ENCODE assay signal across 8 cellular contexts in the genomic region with DNA sequence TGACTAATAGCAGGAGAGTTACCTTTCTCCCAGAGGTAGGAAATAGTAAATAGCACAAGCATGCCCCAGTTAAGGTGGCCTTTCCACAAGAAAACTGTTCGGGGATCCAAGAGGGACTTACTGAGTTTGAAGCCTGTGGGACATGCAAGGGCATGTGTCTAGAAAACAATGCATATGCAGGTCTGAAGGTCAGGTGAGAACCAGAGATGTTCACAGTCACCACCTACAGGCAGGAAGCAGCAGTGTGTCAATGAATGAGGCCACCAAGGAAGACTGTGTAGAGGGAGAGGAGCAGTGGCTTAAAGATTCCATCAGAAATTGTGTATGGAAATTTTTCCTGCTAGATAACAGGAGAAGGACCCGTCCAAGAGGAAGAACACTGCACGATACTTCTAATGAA.
DNase-seq lines count a peak whose midpoint lies in the region; ATAC-seq and TF ChIP-seq lines count a peak whose summit lies in the region.

No MANE protein-coding gene starts in this region.

- CTCF ChIA-PET in GM10248 (lab: Yijun Ruan, JAX), result interaction anchor here (1.0 to 2.4 kb wide), 4 partner anchors 12 to 214 kb away, joined by 3 to 10 read pairs (median 4); a partner anchor contains a TSS

- in situ Hi-C loops in SK-MEL-5 (cut with HindIII; ENCODE audit: low pct_unique_long_range_greater_than_20kb, low sequenced_read_pairs), result no loop called here

- TF ChIP-seq CTCF in GM10248 (IDR thresholded peaks at IDR 0.05; ENCODE audit: control extremely low read depth, extremely low read depth, low read depth, missing control alignments), result peak; percentile 34

- ATAC-seq in GM21786 (IDR thresholded peaks at IDR 0.05; ENCODE audit: unreplicated experiment), result peak; percentile 64
- ATAC-seq in GM18873 (IDR thresholded peaks at IDR 0.05; ENCODE audit: low FRiP score, unreplicated experiment), result no peak
- ATAC-seq in HG02588 (IDR thresholded peaks at IDR 0.05; ENCODE audit: unreplicated experiment), result no peak

- POLR2A ChIA-PET in GM10248 (lab: Yijun Ruan, JAX), result no interaction called here

- DNase-seq in GM10248 (ENCODE audit: extremely low spot score) (peak; percentile 26), SK-MEL-5 (ENCODE audit: low read depth, low spot score) (peak; percentile 51), kidney tubule cell (ENCODE audit: low spot score) (peak; percentile 40), NCI-H69 (lab: John Stamatoyannopoulos, UW) (no peak)
- no peak for DNase-seq in activated T-cell treated with anti-CD3 and anti-CD28 coated beads, Interleukin-2, amount 50 U/mL, for 48 hours

Comparison
In these comparisons a context has a peak if more than half of its experiments do, and no peak if none do; other contexts are left out.
1. DNase-seq: peak in GM10248 (single experiment), SK-MEL-5 (single experiment) and kidney tubule cell (single experiment); none in NCI-H69 (single experiment) and activated T-cell treated with anti-CD3 and anti-CD28 coated beads, Interleukin-2, amount 50 U/mL, for 48 hours (0 of 2).